11 cellular contexts compared by ENCODE assay signal in genomic region chr1:88661951-88662664, GRCh38. TPM values are rescaled to one million over a fixed set of nuclear protein-coding genes. Genes with fewer than 3 reads are reported as not detected.
A peak's percentile ranks its signal among the peaks of the same experiment; 100 is the strongest.
DNase-seq lines count a peak whose midpoint lies in the region; ATAC-seq and TF ChIP-seq lines count a peak whose summit lies in the region.
"Had no signal": no experiment of that assay in that cellular context is flagged by ENCODE, and none has a peak within 500 bp of the region (broad histone marks: within the 10 kb centered on the region; RNA-seq: fewer than 3 reads in every experiment).

No MANE protein-coding gene starts in this region.

- H3K27ac ChIP-seq in CD8-positive, alpha-beta T cell (ENCODE audit: low read depth, low read length) = no peak overlapping the region
- H3K27ac ChIP-seq: KMS-11, upper lobe of left lung had no signal

- H3K36me3 ChIP-seq in CD8-positive, alpha-beta T cell (ENCODE audit: insufficient read depth, low read length) = no peaks in the 10 kb centered on the region
- H3K36me3 ChIP-seq: upper lobe of left lung had no signal

- no peak overlapping the region for H3K4me3 ChIP-seq in CD8-positive, alpha-beta T cell (ENCODE audit: low read depth, low read length)
- H3K4me3 ChIP-seq in fibroblast of villous mesenchyme (ENCODE audit: low read depth, low read length) = no peak overlapping the region
- H3K4me3 ChIP-seq: upper lobe of left lung had no signal

- no peak for TF ChIP-seq CTCF in CD8-positive, alpha-beta T cell (IDR thresholded peaks at IDR 0.05)
- no peak for TF ChIP-seq CTCF in fibroblast of villous mesenchyme (IDR thresholded peaks at IDR 0.05; ENCODE audit: insufficient read depth, low read depth, low read length)

- intact Hi-C loops in CD8-positive, alpha-beta T cell (cut with DNase I, micrococcal nuclease) = no loop called here
- intact Hi-C loops in activated T-helper 1 cell treated with anti-CD3 and anti-CD28 coated beads, Interleukin-12 subunit alpha, Interleukin-12 subunit beta, Interleukin-2, Interleukin-4 antibody, amounts not matched to agents 30 ng/mL and 10 ng/mL and 1 ng/mL, durations not matched to agents 14 hours and 24 hours and 36 hours (cut with micrococcal nuclease) = loop anchor here (1.0 kb wide), 1 partner anchor 21 kb away; no protein-coding TSS in a partner anchor

- peaks cover 29% of the 10 kb centered on the region for H3K4me1 Mint-ChIP-seq in CD8-positive, alpha-beta T cell (ENCODE audit: low read depth)
- H3K4me1 Mint-ChIP-seq in activated T-helper 1 cell treated with anti-CD3 and anti-CD28 coated beads, Interleukin-12 subunit alpha, Interleukin-12 subunit beta, Interleukin-2, Interleukin-4 antibody, amounts not matched to agents 30 ng/mL and 10 ng/mL and 1 ng/mL, durations not matched to agents 14 hours and 24 hours and 36 hours (ENCODE audit: low read depth) = peaks cover 30% of the 10 kb centered on the region
- H3K4me1 Mint-ChIP-seq in activated T-cell treated with anti-CD3 and anti-CD28 coated beads, Interleukin-2, amount 50 U/mL, for 4 hours (ENCODE audit: low read depth) = peaks cover 24% of the 10 kb centered on the region

- no peaks in the 10 kb centered on the region for H3K36me3 Mint-ChIP-seq in CD8-positive, alpha-beta T cell
- H3K36me3 Mint-ChIP-seq in activated T-helper 1 cell treated with anti-CD3 and anti-CD28 coated beads, Interleukin-12 subunit alpha, Interleukin-12 subunit beta, Interleukin-2, Interleukin-4 antibody, amounts not matched to agents 30 ng/mL and 10 ng/mL and 1 ng/mL, durations not matched to agents 14 hours and 24 hours and 36 hours (ENCODE audit: low read depth) = peaks cover 5% of the 10 kb centered on the region
- H3K36me3 Mint-ChIP-seq in activated T-cell treated with anti-CD3 and anti-CD28 coated beads, Interleukin-2, amount 50 U/mL, for 4 hours (ENCODE audit: insufficient read depth) = no peaks in the 10 kb centered on the region

- no peaks in the 10 kb centered on the region for H3K9me3 Mint-ChIP-seq in CD8-positive, alpha-beta T cell
- no peaks in the 10 kb centered on the region for H3K9me3 Mint-ChIP-seq in activated T-helper 1 cell treated with anti-CD3 and anti-CD28 coated beads, Interleukin-12 subunit alpha, Interleukin-12 subunit beta, Interleukin-2, Interleukin-4 antibody, amounts not matched to agents 30 ng/mL and 10 ng/mL and 1 ng/mL, durations not matched to agents 14 hours and 24 hours and 36 hours
- no peaks in the 10 kb centered on the region for H3K9me3 Mint-ChIP-seq in activated T-cell treated with anti-CD3 and anti-CD28 coated beads, Interleukin-2, amount 50 U/mL, for 4 hours

- H3K4me3 Mint-ChIP-seq in CD8-positive, alpha-beta T cell = no peak overlapping the region
- H3K4me3 Mint-ChIP-seq in activated T-helper 1 cell treated with anti-CD3 and anti-CD28 coated beads, Interleukin-12 subunit alpha, Interleukin-12 subunit beta, Interleukin-2, Interleukin-4 antibody, amounts not matched to agents 30 ng/mL and 10 ng/mL and 1 ng/mL, durations not matched to agents 14 hours and 24 hours and 36 hours = no peak overlapping the region
- H3K4me3 Mint-ChIP-seq in activated T-cell treated with anti-CD3 and anti-CD28 coated beads, Interleukin-2, amount 50 U/mL, for 4 hours = no peak overlapping the region

- ATAC-seq in CD8-positive, alpha-beta T cell = no peak
- ATAC-seq in GM19452 (IDR thresholded peaks at IDR 0.05; ENCODE audit: unreplicated experiment) (peak; percentile 71), HG03342 (IDR thresholded peaks at IDR 0.05; ENCODE audit: unreplicated experiment) (peak; percentile 51), HG02973 (IDR thresholded peaks at IDR 0.05; ENCODE audit: unreplicated experiment) (no peak)
- ATAC-seq in activated T-cell treated with anti-CD3 and anti-CD28 coated beads, Interleukin-2, amount 50 U/mL, for 4 hours = no peak

- H3K27me3 ChIP-seq in CD8-positive, alpha-beta T cell (ENCODE audit: insufficient read depth, low read length) = no peaks in the 10 kb centered on the region
- H3K27me3 ChIP-seq: upper lobe of left lung had no signal

- H3K4me1 ChIP-seq in CD8-positive, alpha-beta T cell (ENCODE audit: insufficient read depth, low read length) = peaks cover 24% of the 10 kb centered on the region

- CTCF ChIA-PET in CD8-positive, alpha-beta T cell (lab: Charles Lee) = no interaction called here

- POLR2A ChIA-PET in CD8-positive, alpha-beta T cell (lab: Charles Lee) = no interaction called here

- H3K27ac Mint-ChIP-seq in CD8-positive, alpha-beta T cell = peak overlapping the region; percentile 32
- H3K27ac Mint-ChIP-seq in activated T-helper 1 cell treated with anti-CD3 and anti-CD28 coated beads, Interleukin-12 subunit alpha, Interleukin-12 subunit beta, Interleukin-2, Interleukin-4 antibody, amounts not matched to agents 30 ng/mL and 10 ng/mL and 1 ng/mL, durations not matched to agents 14 hours and 24 hours and 36 hours = no peak overlapping the region

- DNase-seq in CD8-positive, alpha-beta T cell = no peak
- DNase-seq in fibroblast of villous mesenchyme (ENCODE audit: low read depth) (peak; percentile 11), occipital lobe (lab: John Stamatoyannopoulos, UW) (no peak)
- DNase-seq in activated T-helper 1 cell treated with anti-CD3 and anti-CD28 coated beads, Interleukin-12 subunit alpha, Interleukin-12 subunit beta, Interleukin-2, Interleukin-4 antibody, amounts not matched to agents 30 ng/mL and 10 ng/mL and 1 ng/mL, durations not matched to agents 14 hours and 24 hours and 36 hours (ENCODE audit: low spot score) = no peak
- no peak for DNase-seq in activated T-cell treated with anti-CD3 and anti-CD28 coated beads, Interleukin-2, amount 50 U/mL, for 4 hours
- DNase-seq: NCI-H2081 treated with DMSO at 0.1 percent for 48 hours, upper lobe of left lung had no signal

- H3K9me3 ChIP-seq in CD8-positive, alpha-beta T cell (ENCODE audit: low read length) = no peaks in the 10 kb centered on the region
- H3K9me3 ChIP-seq: upper lobe of left lung had no signal

- H3K27me3 Mint-ChIP-seq in CD8-positive, alpha-beta T cell (ENCODE audit: low read depth) = peaks cover 5% of the 10 kb centered on the region
- peaks cover 5% of the 10 kb centered on the region for H3K27me3 Mint-ChIP-seq in activated T-helper 1 cell treated with anti-CD3 and anti-CD28 coated beads, Interleukin-12 subunit alpha, Interleukin-12 subunit beta, Interleukin-2, Interleukin-4 antibody, amounts not matched to agents 30 ng/mL and 10 ng/mL and 1 ng/mL, durations not matched to agents 14 hours and 24 hours and 36 hours (ENCODE audit: insufficient read depth)
- no peaks in the 10 kb centered on the region for H3K27me3 Mint-ChIP-seq in activated T-cell treated with anti-CD3 and anti-CD28 coated beads, Interleukin-2, amount 50 U/mL, for 4 hours (ENCODE audit: low read depth)

RNA-seq across cellular contexts. Expression of gene PKN2, which starts 22.0 kb away (rescaled TPM):
- total RNA-seq in CD8-positive, alpha-beta T cell = 10 to 100 TPM; 42.3 to 43.7 TPM
- 41.2 and 56.1 TPM in 2 replicates for total RNA-seq in fibroblast of villous mesenchyme
- 23.8 and 26.0 TPM in 2 replicates for total RNA-seq in activated T-helper 1 cell treated with anti-CD3 and anti-CD28 coated beads, Interleukin-12 subunit alpha, Interleukin-12 subunit beta, Interleukin-2, Interleukin-4 antibody, amounts not matched to agents 30 ng/mL and 10 ng/mL and 1 ng/mL, durations not matched to agents 14 hours and 24 hours and 36 hours
- 10 to 100 TPM; 10.9 to 12.8 (median 11.7) TPM for total RNA-seq in activated T-cell treated with anti-CD3 and anti-CD28 coated beads, Interleukin-2, amount 50 U/mL, for 4 hours
- 67.4 TPM for total RNA-seq in occipital lobe

Comparison
In these comparisons a context has a peak if more than half of its experiments do, and no peak if none do; other contexts are left out.
1. ATAC-seq: peak in GM19452 (single experiment) and HG03342 (single experiment); none in CD8-positive, alpha-beta T cell (single experiment), HG02973 (single experiment) and activated T-cell treated with anti-CD3 and anti-CD28 coated beads, Interleukin-2, amount 50 U/mL, for 4 hours (0 of 2).